In genomic region chr6:37309059-37309458, GRCh38 we compare ENCODE assay signal across 34 cellular contexts.
"Had no signal": no experiment of that assay in that cellular context is flagged by ENCODE, and none has a peak within 500 bp of the region (broad histone marks: within the 10 kb centered on the region; RNA-seq: fewer than 3 reads in every experiment).

No MANE protein-coding gene starts in this region.

- H3K27me3 ChIP-seq: adrenal gland, cardiac muscle cell, colonic mucosa, gastrocnemius medialis, hepatocyte, pancreas, sigmoid colon, testis, vagina had no signal

- H3K27ac Mint-ChIP-seq: activated B cell treated with CpG ODN at 0.5 μM for 24 hours; activated CD4-positive, alpha-beta T cell treated with anti-CD3 and anti-CD28 coated beads for 36 hours; activated CD8-positive, alpha-beta T cell treated with anti-CD3 and anti-CD28 coated beads, Interleukin-2, amount 10 ng/mL, durations not matched to agents 7 days and 5 days; activated naive CD4-positive, alpha-beta T cell treated with anti-CD3 and anti-CD28 coated beads for 36 hours; activated naive CD8-positive, alpha-beta T cell treated with anti-CD3 and anti-CD28 coated beads for 36 hours; memory B cell; T-helper 1 cell treated with Interleukin-12 subunit alpha and Interleukin-12 subunit beta and Interleukin-4 antibody, amounts not matched to agents 30 μg/mL and 1 μg/mL, for 36 hours had no signal

- DNase-seq: activated B cell treated with CpG ODN at 0.5 μM for 24 hours; activated CD4-positive, alpha-beta T cell treated with anti-CD3 and anti-CD28 coated beads for 36 hours; activated CD8-positive, alpha-beta T cell treated with anti-CD3 and anti-CD28 coated beads, Interleukin-2, amount 10 ng/mL, durations not matched to agents 7 days and 5 days; activated effector memory CD4-positive, alpha-beta T cell treated with anti-CD3 and anti-CD28 coated beads, Interleukin-2, amount 50 U/mL, for 16 hours; activated naive CD4-positive, alpha-beta T cell treated with anti-CD3 and anti-CD28 coated beads for 36 hours; activated naive CD8-positive, alpha-beta T cell treated with anti-CD3 and anti-CD28 coated beads for 36 hours; aorta; cerebellar nuclear complex; colonic mucosa; effector CD8-positive, alpha-beta T cell; glutamatergic neuron; left cardiac atrium; naive thymus-derived CD8-positive, alpha-beta T cell; nucleus accumbens; pancreas; sigmoid colon; stimulated activated CD4-positive, alpha-beta T cell treated with anti-CD3 and anti-CD28 coated beads, Interleukin-15, amount 100 ng/mL, for 24 hours; stimulated activated CD4-positive, alpha-beta T cell treated with anti-CD3 and anti-CD28 coated beads, Interleukin-2, amount 100 ng/mL, for 24 hours; stimulated activated naive CD4-positive, alpha-beta T cell treated with Interleukin-2 at 50 U/mL for 16 hours; SW 1271; T1000; testis had no signal

- H3K4me1 ChIP-seq: colonic mucosa, prostate gland had no signal

- H2AFZ ChIP-seq: hepatocyte had no signal

- H3K4me3 ChIP-seq: adrenal gland, cardiac muscle cell, colonic mucosa, gastrocnemius medialis, hepatocyte, pancreas, prostate gland, sigmoid colon, testis, vagina had no signal

- H3K9me3 Mint-ChIP-seq: activated B cell treated with CpG ODN at 0.5 μM for 24 hours; activated naive CD4-positive, alpha-beta T cell treated with anti-CD3 and anti-CD28 coated beads for 36 hours; activated naive CD8-positive, alpha-beta T cell treated with anti-CD3 and anti-CD28 coated beads for 36 hours; brain; memory B cell; naive thymus-derived CD8-positive, alpha-beta T cell; neural crest cell; T-helper 1 cell treated with Interleukin-12 subunit alpha and Interleukin-12 subunit beta and Interleukin-4 antibody, amounts not matched to agents 30 μg/mL and 1 μg/mL, for 36 hours; type B pancreatic cell had no signal

- H3K36me3 ChIP-seq: colonic mucosa, prostate gland had no signal

- H3K27ac ChIP-seq: colonic mucosa, epithelial cell of prostate, pancreas, testis had no signal

- ATAC-seq: activated CD4-positive, alpha-beta T cell treated with anti-CD3 and anti-CD28 coated beads for 36 hours; activated CD8-positive, alpha-beta T cell treated with anti-CD3 and anti-CD28 coated beads, Interleukin-2, amount 10 ng/mL, durations not matched to agents 7 days and 5 days; naive thymus-derived CD8-positive, alpha-beta T cell had no signal

- H3K4me1 Mint-ChIP-seq: activated B cell treated with CpG ODN at 0.5 μM for 24 hours; activated CD4-positive, alpha-beta T cell treated with anti-CD3 and anti-CD28 coated beads for 36 hours; memory B cell; naive thymus-derived CD8-positive, alpha-beta T cell had no signal

- H3K9me3 ChIP-seq: adrenal gland, colonic mucosa, gastrocnemius medialis, pancreas, prostate gland, sigmoid colon, testis, vagina had no signal

- H3K4me3 Mint-ChIP-seq: activated B cell treated with CpG ODN at 0.5 μM for 24 hours; activated CD4-positive, alpha-beta T cell treated with anti-CD3 and anti-CD28 coated beads for 36 hours; activated CD8-positive, alpha-beta T cell treated with anti-CD3 and anti-CD28 coated beads, Interleukin-2, amount 10 ng/mL, durations not matched to agents 7 days and 5 days; activated naive CD4-positive, alpha-beta T cell treated with anti-CD3 and anti-CD28 coated beads for 36 hours; activated naive CD8-positive, alpha-beta T cell treated with anti-CD3 and anti-CD28 coated beads for 36 hours; memory B cell; naive thymus-derived CD8-positive, alpha-beta T cell; neural crest cell; T-helper 1 cell treated with Interleukin-12 subunit alpha and Interleukin-12 subunit beta and Interleukin-4 antibody, amounts not matched to agents 30 μg/mL and 1 μg/mL, for 36 hours had no signal
